In the genomic region with DNA sequence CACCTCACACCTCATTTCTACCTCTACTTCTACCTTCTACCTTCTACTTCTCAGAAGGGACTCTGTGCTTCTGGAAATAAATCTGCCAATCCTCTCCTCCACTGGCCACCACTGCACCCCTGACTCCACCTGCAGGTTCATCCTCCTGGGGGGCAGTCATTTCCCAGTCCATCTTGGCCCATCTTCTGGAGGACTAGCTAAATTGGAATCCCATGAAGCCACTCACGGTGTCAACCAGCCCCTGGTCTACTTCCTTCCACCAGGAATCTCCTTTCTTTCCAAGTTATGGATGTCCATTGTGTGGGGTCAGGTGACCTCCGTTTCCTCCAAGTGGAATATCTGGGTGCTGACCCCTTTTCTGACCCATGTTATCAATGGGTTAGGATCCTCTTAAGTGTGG, we compare ENCODE assay signal across 1 cellular context.
TF ChIP-seq lines count a peak whose summit lies in the region.

No MANE protein-coding gene starts in this region.

TF ChIP-seq in SK-N-SH, 30 proteins besides CTCF, POLR2A, EP300 and RAD21 (continued from another document):
- TF ChIP-seq REST (IDR thresholded peaks at IDR 0.05; ENCODE audit: low read depth, low read length) (no peak), EZH2phosphoT487 (IDR thresholded peaks at IDR 0.05; ENCODE audit: borderline replicate concordance, low read depth) (no peak), TEAD4 (IDR thresholded peaks at IDR 0.05; ENCODE audit: borderline replicate concordance, insufficient read depth) (no peak), SMC3 (IDR thresholded peaks at IDR 0.05; ENCODE audit: low read depth, low read length) (no peak), NRF1 (IDR thresholded peaks at IDR 0.05; ENCODE audit: low read depth, low read length) (no peak), JUND (IDR thresholded peaks at IDR 0.05) (no peak), FOSL2 (IDR thresholded peaks at IDR 0.05; ENCODE audit: borderline replicate concordance, low read depth) (no peak), RXRA (IDR thresholded peaks at IDR 0.05; ENCODE audit: borderline replicate concordance, low read depth) (no peak), NFIC (IDR thresholded peaks at IDR 0.05; ENCODE audit: borderline replicate concordance) (no peak), GATA2 (CRISPR knock-in tag; IDR thresholded peaks at IDR 0.05) (no peak), FOXJ3 (CRISPR knock-in tag; IDR thresholded peaks at IDR 0.05) (no peak)
- TF ChIP-seq, protein P1, sequence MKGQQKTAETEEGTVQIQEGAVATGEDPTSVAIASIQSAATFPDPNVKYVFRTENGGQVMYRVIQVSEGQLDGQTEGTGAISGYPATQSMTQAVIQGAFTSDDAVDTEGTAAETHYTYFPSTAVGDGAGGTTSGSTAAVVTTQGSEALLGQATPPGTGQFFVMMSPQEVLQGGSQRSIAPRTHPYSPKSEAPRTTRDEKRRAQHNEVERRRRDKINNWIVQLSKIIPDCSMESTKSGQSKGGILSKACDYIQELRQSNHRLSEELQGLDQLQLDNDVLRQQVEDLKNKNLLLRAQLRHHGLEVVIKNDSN (IDR thresholded peaks at IDR 0.05; ENCODE audit: borderline replicate concordance, low read depth): no peak
- TF ChIP-seq, protein P2, sequence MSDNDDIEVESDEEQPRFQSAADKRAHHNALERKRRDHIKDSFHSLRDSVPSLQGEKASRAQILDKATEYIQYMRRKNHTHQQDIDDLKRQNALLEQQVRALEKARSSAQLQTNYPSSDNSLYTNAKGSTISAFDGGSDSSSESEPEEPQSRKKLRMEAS (IDR thresholded peaks at IDR 0.05; ENCODE audit: low read depth): no peak
- TF ChIP-seq, protein P3, sequence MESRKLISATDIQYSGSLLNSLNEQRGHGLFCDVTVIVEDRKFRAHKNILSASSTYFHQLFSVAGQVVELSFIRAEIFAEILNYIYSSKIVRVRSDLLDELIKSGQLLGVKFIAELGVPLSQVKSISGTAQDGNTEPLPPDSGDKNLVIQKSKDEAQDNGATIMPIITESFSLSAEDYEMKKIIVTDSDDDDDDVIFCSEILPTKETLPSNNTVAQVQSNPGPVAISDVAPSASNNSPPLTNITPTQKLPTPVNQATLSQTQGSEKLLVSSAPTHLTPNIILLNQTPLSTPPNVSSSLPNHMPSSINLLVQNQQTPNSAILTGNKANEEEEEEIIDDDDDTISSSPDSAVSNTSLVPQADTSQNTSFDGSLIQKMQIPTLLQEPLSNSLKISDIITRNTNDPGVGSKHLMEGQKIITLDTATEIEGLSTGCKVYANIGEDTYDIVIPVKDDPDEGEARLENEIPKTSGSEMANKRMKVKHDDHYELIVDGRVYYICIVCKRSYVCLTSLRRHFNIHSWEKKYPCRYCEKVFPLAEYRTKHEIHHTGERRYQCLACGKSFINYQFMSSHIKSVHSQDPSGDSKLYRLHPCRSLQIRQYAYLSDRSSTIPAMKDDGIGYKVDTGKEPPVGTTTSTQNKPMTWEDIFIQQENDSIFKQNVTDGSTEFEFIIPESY (IDR thresholded peaks at IDR 0.05; ENCODE audit: borderline replicate concordance, low read depth): no peak
TF ChIP-seq in SK-N-SH: peak in this region for 0.
